Comparison of ENCODE assay signal across 7 cellular contexts in the genomic region with DNA sequence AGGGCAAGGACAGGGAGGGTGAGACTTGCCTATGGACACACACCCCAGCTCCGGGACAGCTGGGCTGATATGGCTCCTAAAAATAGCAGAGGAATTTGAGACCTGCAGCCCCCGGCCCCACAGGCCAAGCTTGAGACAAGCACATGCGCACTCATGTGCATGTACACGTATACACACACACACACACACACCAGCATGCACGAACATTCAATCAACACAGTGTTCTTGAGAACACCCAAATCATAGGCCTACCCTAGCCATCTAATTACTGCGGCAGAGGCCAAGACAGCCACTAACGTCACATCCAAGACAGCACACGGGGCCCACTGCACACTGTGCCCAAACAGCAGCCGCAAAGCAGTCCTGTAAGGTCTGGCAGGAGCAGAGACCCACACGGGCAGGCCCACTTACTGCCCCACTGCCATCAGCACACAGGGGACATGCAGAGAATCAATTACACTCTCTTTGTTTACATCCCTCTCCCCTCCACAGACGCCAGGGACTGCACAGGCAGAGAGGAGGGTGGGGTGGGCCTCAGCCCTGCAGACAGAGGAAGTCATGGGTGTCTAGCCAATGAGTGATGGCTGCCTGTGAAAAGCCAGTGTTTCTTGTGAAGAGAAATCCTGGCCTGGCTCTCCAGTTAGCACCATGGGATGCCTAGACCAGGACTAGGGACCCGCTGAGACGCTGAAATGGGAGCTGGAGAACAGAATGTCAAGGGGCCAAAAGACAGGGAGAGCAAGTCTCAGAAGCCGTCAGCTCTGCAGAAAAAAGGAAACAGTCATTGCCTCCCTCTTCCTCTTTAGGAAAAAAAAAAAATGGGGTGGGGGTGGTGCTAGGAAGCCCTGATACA. TPM values are rescaled to one million over a fixed set of nuclear protein-coding genes. Genes with fewer than 3 reads are reported as not detected.
DNase-seq lines count a peak whose midpoint lies in the region; ATAC-seq lines count a peak whose summit lies in the region.

No MANE protein-coding gene starts in this region.

- H3K27ac ChIP-seq in right cardiac atrium (ENCODE audit: low read length) = peak overlapping the region; percentile 86

- H3K4me3 ChIP-seq in right cardiac atrium (ENCODE audit: low read length) = peak overlapping the region; percentile 62

- intact Hi-C loops in right cardiac atrium (cut with DNase I) = loop anchor here in 1 of 4 donors (5.0 kb wide), 1 partner anchor 151 kb away; the partner anchor contains the start of gene NUFIP2

- no peaks in the 10 kb centered on the region for H3K27me3 ChIP-seq in right cardiac atrium (ENCODE audit: control insufficient read depth, insufficient read depth)

- 9% methylated on average over 14 of the region's 14 CpGs for WGBS in right cardiac atrium

- peaks cover 23% of the 10 kb centered on the region for H3K4me1 ChIP-seq in right cardiac atrium (ENCODE audit: control insufficient read depth, insufficient read depth, low read length)

- no peaks in the 10 kb centered on the region for H3K9me3 ChIP-seq in right cardiac atrium (ENCODE audit: control insufficient read depth, low read length)

- ATAC-seq in GM19455 (IDR thresholded peaks at IDR 0.05; ENCODE audit: unreplicated experiment) (peak; percentile 12), right cardiac atrium (peak; percentile 27 to 48), HG03442 (IDR thresholded peaks at IDR 0.05; ENCODE audit: unreplicated experiment) (no peak), GM19328 (IDR thresholded peaks at IDR 0.05; ENCODE audit: unreplicated experiment) (no peak)

- DNase-seq in NOMO-1 (lab: John Stamatoyannopoulos, UW; ENCODE audit: unreplicated experiment in 2 of 2) = peak; percentile 68 to 76
- DNase-seq in activated gamma-delta T cell treated with Interleukin-2 at 50 U/mL for 16 hours = peak; percentile 60
- DNase-seq in right cardiac atrium = peak; percentile 51 to 83 (median 81)
- DNase-seq in stimulated activated CD8-positive, alpha-beta memory T cell treated with anti-CD3 and anti-CD28 coated beads, Interleukin-4, amount 100 ng/mL, for 48 hours = peak; percentile 65

RNA-seq across cellular contexts. Expression of gene MYO18A, which starts 39.3 kb away (rescaled TPM):
- total RNA-seq in right cardiac atrium = 100 to 1,000 TPM; 206 to 312 (median 277) TPM
- 248 TPM for polyA plus RNA-seq in right cardiac atrium

Comparison
In these comparisons a context has a peak if more than half of its experiments do, and no peak if none do; other contexts are left out.
1. ATAC-seq: peak in GM19455 (single experiment) and right cardiac atrium (2 of 2); none in HG03442 (single experiment) and GM19328 (single experiment).
2. Peak in every context shown above with its lines, with median percentiles within 50 percentile points of each other: DNase-seq.